Comparison of ENCODE assay signal across 8 cellular contexts in the genomic region with DNA sequence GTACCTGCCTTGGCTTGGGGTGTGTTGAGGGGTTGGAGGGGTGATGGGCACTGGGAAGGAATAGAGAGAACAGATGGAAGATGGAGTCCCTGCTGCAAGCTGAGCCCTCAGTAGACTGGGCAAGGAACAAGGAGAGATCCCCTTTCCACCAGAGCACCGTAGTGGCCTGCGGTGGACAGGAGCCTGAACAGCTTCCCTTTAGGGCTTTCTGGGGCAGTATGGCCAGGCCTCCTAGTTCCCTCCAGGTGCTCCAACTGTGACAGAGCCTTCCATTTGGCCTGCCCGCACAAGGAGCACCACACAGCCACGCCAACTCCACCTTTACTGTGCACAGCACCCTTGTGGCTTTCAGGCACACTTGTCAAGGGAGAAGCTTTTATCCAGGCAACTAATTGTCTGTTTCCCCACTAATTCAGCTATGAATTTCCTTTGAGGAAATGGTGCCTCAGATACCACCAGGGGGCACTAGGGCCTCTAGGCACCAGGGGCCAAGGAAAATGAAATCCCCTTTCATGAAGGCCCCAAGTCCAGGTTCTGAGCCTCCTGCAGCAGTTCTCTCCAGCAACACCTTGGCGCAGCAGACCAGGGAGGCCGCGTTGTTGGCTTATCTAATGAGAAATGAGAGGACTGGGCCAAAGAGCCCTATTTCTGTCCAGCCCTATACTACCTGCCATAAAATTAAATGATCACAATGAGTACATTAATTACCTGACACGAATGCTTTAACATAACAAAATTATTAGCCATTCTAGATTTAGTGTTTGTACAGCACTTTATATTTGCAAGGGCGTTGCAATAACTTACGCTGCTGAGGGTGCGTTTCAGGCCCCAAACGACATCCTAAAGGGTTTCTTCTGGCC. TPM values are rescaled to one million over a fixed set of nuclear protein-coding genes. Genes with fewer than 3 reads are reported as not detected.
DNase-seq lines count a peak whose midpoint lies in the region; ATAC-seq and TF ChIP-seq lines count a peak whose summit lies in the region.

No MANE protein-coding gene starts in this region.

- H3K36me3 ChIP-seq in BE2C, result no peaks in the 10 kb centered on the region
- H3K36me3 ChIP-seq in osteoblast (ENCODE audit: insufficient read depth, low read length), result no peaks in the 10 kb centered on the region

- H3K79me2 ChIP-seq in osteoblast (ENCODE audit: insufficient read depth, low read length), result no peaks in the 10 kb centered on the region

- peak; percentile 28 for DNase-seq in BE2C
- DNase-seq in GOT3 (lab: John Stamatoyannopoulos, UW), result peak; percentile 6
- DNase-seq in NCI-H82 (lab: John Stamatoyannopoulos, UW), result peak; percentile 92
- peak; percentile 23 for DNase-seq in activated T-cell treated with anti-CD3 and anti-CD28 coated beads for 24 hours (ENCODE audit: low read depth)
- DNase-seq in fibroblast of villous mesenchyme (ENCODE audit: low read depth), result peak; percentile 59
- DNase-seq in osteoblast (ENCODE audit: insufficient read length, low spot score, missing footprints), result peak; percentile 87

- H3K27me3 ChIP-seq in BE2C (no peaks in the 10 kb centered on the region), osteoblast (ENCODE audit: insufficient read depth, low read length) (peaks cover 13% of the 10 kb centered on the region)

- H3K9me3 ChIP-seq in BE2C (no peaks in the 10 kb centered on the region), osteoblast (ENCODE audit: low read depth, low read length) (no peaks in the 10 kb centered on the region)

- TF ChIP-seq CTCF in BE2C (IDR thresholded peaks at IDR 0.05; ENCODE audit: low read depth, low read length), result peak; percentile 58
- peak; percentile 79 for TF ChIP-seq CTCF in fibroblast of villous mesenchyme (IDR thresholded peaks at IDR 0.05; ENCODE audit: insufficient read depth, low read depth, low read length)
- peak; percentile 83 for TF ChIP-seq CTCF in osteoblast (IDR thresholded peaks at IDR 0.05; ENCODE audit: extremely low read depth, low read depth, low read length)

- no peaks in the 10 kb centered on the region for H4K20me1 ChIP-seq in osteoblast (ENCODE audit: insufficient read depth, low read length)

- H2AFZ ChIP-seq in osteoblast (ENCODE audit: low read length), result no peak overlapping the region

- no peak overlapping the region for H3K4me3 ChIP-seq in BE2C (ENCODE audit: low read depth, low read length)
- H3K4me3 ChIP-seq in fibroblast of villous mesenchyme (ENCODE audit: low read depth, low read length), result no peak overlapping the region
- H3K4me3 ChIP-seq in osteoblast (ENCODE audit: insufficient read depth, low read length), result no peak overlapping the region

- no peak for ATAC-seq in HG02642 (IDR thresholded peaks at IDR 0.05; ENCODE audit: poor library complexity, unreplicated experiment)
- ATAC-seq in HG02973 (IDR thresholded peaks at IDR 0.05; ENCODE audit: unreplicated experiment), result no peak

- H3K4me1 ChIP-seq in BE2C, result no peaks in the 10 kb centered on the region
- H3K4me1 ChIP-seq in osteoblast (ENCODE audit: insufficient read depth, low read length), result no peaks in the 10 kb centered on the region

- no peak overlapping the region for H3K27ac ChIP-seq in osteoblast (ENCODE audit: low read depth, low read length)

- no peak overlapping the region for H3K4me2 ChIP-seq in osteoblast (ENCODE audit: insufficient read depth, low read length)

RNA-seq across cellular contexts. Expression of a gene that starts 23.1 kb away (rescaled TPM):
- 63.5 TPM for polyA plus RNA-seq in BE2C (2012; ENCODE audit: insufficient read depth, insufficient read length, low read depth)
- total RNA-seq in fibroblast of villous mesenchyme (47.9 and 50.9 TPM in 2 replicates), osteoblast (52.8 and 58.3 TPM in 2 replicates)

RNA-seq across cellular contexts. Expression of a gene that starts 26.9 kb away (rescaled TPM):
- polyA plus RNA-seq in BE2C (2012; ENCODE audit: insufficient read depth, insufficient read length, low read depth), result 105 TPM
- total RNA-seq in fibroblast of villous mesenchyme (47.5 and 54.8 TPM in 2 replicates), osteoblast (53.2 and 58.3 TPM in 2 replicates)

Comparison
In these comparisons a context has a peak if more than half of its experiments do, and no peak if none do; other contexts are left out.
1. DNase-seq: peak in every context shown above with its lines; median percentile 92 in NCI-H82; 87 in osteoblast; 59 in fibroblast of villous mesenchyme; 28 in BE2C; 23 in activated T-cell treated with anti-CD3 and anti-CD28 coated beads for 24 hours; 6 in GOT3.